ENCODE assay signal across 1 cellular context in the genomic region with DNA sequence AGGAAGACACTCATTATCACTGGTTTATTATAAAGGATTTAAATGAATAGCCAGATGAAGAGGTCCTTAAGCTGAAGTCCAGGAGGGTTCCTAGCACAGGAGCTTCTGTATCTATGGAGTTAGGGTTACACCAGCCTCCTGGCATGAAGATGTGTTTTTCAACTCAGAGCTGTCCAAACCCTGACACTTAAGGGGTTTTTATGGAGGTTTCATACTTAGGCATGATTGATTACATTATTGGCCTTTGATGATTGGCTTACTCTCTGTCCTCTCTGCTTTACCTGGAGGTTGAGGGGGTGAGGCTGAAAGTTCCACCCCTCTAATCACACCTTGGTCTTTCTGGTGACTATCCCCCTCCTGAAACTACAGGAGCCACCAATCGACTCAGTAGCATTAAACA.
TF ChIP-seq lines count a peak whose summit lies in the region.

No MANE protein-coding gene starts in this region.

TF ChIP-seq in GM12891, 5 proteins besides CTCF, POLR2A, EP300 and RAD21 (continued from another document):
- no peak for TF ChIP-seq POU2F2 (IDR thresholded peaks at IDR 0.05; ENCODE audit: low read depth, low read length)
- no peak for TF ChIP-seq TAF1 (IDR thresholded peaks at IDR 0.05; ENCODE audit: low read depth, low read length)
- no peak for TF ChIP-seq SPI1 (IDR thresholded peaks at IDR 0.05; ENCODE audit: low read depth, low read length)
